2 cellular contexts compared by ENCODE assay signal in genomic region chr16:19912445-19913305, GRCh38.
TF ChIP-seq lines count a peak whose summit lies in the region.

No MANE protein-coding gene starts in this region.

TF ChIP-seq in GM23338, 12 proteins besides CTCF, POLR2A, EP300 and RAD21:
- TF ChIP-seq ZNF331 (CRISPR knock-in tag; IDR thresholded peaks at IDR 0.05; ENCODE audit: low read depth) (no peak), CREB1 (CRISPR knock-in tag; IDR thresholded peaks at IDR 0.05; ENCODE audit: low read depth) (no peak), STAT1 (IDR thresholded peaks at IDR 0.05; ENCODE audit: unreplicated experiment) (no peak), POLR2AphosphoS5 (IDR thresholded peaks at IDR 0.05; ENCODE audit: low read depth) (no peak), EZH2 (IDR thresholded peaks at IDR 0.05; ENCODE audit: low read depth, unreplicated experiment) (no peak), JUNB (IDR thresholded peaks at IDR 0.05; ENCODE audit: unreplicated experiment) (no peak), EZH2phosphoT487 (IDR thresholded peaks at IDR 0.05; ENCODE audit: unreplicated experiment) (no peak)
- TF ChIP-seq, protein P1, sequence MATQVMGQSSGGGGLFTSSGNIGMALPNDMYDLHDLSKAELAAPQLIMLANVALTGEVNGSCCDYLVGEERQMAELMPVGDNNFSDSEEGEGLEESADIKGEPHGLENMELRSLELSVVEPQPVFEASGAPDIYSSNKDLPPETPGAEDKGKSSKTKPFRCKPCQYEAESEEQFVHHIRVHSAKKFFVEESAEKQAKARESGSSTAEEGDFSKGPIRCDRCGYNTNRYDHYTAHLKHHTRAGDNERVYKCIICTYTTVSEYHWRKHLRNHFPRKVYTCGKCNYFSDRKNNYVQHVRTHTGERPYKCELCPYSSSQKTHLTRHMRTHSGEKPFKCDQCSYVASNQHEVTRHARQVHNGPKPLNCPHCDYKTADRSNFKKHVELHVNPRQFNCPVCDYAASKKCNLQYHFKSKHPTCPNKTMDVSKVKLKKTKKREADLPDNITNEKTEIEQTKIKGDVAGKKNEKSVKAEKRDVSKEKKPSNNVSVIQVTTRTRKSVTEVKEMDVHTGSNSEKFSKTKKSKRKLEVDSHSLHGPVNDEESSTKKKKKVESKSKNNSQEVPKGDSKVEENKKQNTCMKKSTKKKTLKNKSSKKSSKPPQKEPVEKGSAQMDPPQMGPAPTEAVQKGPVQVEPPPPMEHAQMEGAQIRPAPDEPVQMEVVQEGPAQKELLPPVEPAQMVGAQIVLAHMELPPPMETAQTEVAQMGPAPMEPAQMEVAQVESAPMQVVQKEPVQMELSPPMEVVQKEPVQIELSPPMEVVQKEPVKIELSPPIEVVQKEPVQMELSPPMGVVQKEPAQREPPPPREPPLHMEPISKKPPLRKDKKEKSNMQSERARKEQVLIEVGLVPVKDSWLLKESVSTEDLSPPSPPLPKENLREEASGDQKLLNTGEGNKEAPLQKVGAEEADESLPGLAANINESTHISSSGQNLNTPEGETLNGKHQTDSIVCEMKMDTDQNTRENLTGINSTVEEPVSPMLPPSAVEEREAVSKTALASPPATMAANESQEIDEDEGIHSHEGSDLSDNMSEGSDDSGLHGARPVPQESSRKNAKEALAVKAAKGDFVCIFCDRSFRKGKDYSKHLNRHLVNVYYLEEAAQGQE (IDR thresholded peaks at IDR 0.05; ENCODE audit: unreplicated experiment), result no peak

TF ChIP-seq in endothelial cell of umbilical vein, 7 proteins besides CTCF, POLR2A, EP300 and RAD21:
- TF ChIP-seq POLR2AphosphoS5 (IDR thresholded peaks at IDR 0.05; ENCODE audit: insufficient read depth, low read depth, low read length), result no peak
- TF ChIP-seq EZH2 (IDR thresholded peaks at IDR 0.05; ENCODE audit: borderline replicate concordance, low read depth, low read length, severe bottlenecking), result no peak
- peak; percentile 57 for TF ChIP-seq FOS (IDR thresholded peaks at IDR 0.05; ENCODE audit: borderline replicate concordance, insufficient read depth, low read length)
- TF ChIP-seq MYC (IDR thresholded peaks at IDR 0.05; ENCODE audit: low read depth, low read length), result no peak
- no peak for TF ChIP-seq GATA2 (IDR thresholded peaks at IDR 0.05; ENCODE audit: insufficient read depth, insufficient read length, low read depth, low read length)
- TF ChIP-seq JUN (IDR thresholded peaks at IDR 0.05; ENCODE audit: borderline replicate concordance, insufficient read depth, insufficient read length, low read depth), result peak; percentile 12
- TF ChIP-seq, protein P2, sequence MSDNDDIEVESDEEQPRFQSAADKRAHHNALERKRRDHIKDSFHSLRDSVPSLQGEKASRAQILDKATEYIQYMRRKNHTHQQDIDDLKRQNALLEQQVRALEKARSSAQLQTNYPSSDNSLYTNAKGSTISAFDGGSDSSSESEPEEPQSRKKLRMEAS (IDR thresholded peaks at IDR 0.05; ENCODE audit: insufficient read depth, insufficient read length), result no peak
TF ChIP-seq in endothelial cell of umbilical vein: peak in this region for 2.
